In genomic region chr3:50194128-50194902, GRCh38 we compare ENCODE assay signal across 1 cellular context.
TF ChIP-seq lines count a peak whose summit lies in the region.

No MANE protein-coding gene starts in this region.

TF ChIP-seq in A549, 52 proteins besides CTCF, POLR2A, EP300 and RAD21 (continued from another document):
- no peak for TF ChIP-seq MAZ (IDR thresholded peaks at IDR 0.05; ENCODE audit: borderline replicate concordance, low read depth, low read length)
- no peak for TF ChIP-seq PBX3 (IDR thresholded peaks at IDR 0.05)
- no peak for TF ChIP-seq HDAC2 (IDR thresholded peaks at IDR 0.05)
- TF ChIP-seq SMC3 (IDR thresholded peaks at IDR 0.05) = peak; percentile 90
- TF ChIP-seq NFE2L2 (conservative IDR thresholded peaks at IDR 0.05; ENCODE audit: low read length) = no peak
TF ChIP-seq in A549: peak in this region for 3.
